Comparison of ENCODE assay signal across 16 cellular contexts in the genomic region with DNA sequence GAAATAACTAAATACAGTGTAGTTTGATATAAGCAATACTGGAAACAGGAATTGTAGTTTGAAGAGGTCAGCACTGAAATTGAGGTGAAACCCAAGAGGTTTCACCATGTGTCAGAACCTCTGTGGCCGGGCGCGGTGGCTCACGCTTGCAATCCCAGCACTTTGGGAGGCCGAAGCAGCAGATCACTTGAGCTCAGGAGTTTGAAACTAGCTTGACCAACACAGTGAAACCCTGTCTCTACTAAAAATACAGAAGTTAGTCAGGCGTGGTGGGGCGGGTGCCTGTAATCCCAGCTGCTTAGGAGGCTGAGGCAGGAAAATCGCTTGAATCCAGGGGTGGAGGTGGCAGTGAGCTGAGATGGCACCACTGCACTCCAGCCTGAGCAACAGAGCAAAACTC.
"Had no signal": no experiment of that assay in that cellular context is flagged by ENCODE, and none has a peak within 500 bp of the region (broad histone marks: within the 10 kb centered on the region; RNA-seq: fewer than 3 reads in every experiment).

No MANE protein-coding gene starts in this region.

- H3K36me3 ChIP-seq: adrenal gland, cardiac muscle cell, gastroesophageal sphincter, left lung, neutrophil had no signal

- H3K4me3 ChIP-seq: adrenal gland, cardiac muscle cell, gastroesophageal sphincter, left lung had no signal

- H3K27ac ChIP-seq: adrenal gland, cardiac muscle cell, gastroesophageal sphincter, left lung, neutrophil had no signal

- DNase-seq: activated B cell treated with CpG ODN at 0.5 μM for 24 hours; activated CD4-positive, alpha-beta T cell treated with anti-CD3 and anti-CD28 coated beads for 48 hours; activated CD8-positive, alpha-beta T cell treated with anti-CD3 and anti-CD28 coated beads for 36 hours; activated effector memory CD4-positive, alpha-beta T cell treated with Interleukin-2 at 50 U/mL for 16 hours; activated naive CD4-positive, alpha-beta T cell treated with anti-CD3 and anti-CD28 coated beads, Interleukin-2, amount 50 U/mL, for 16 hours; activated T-cell treated with anti-CD3 and anti-CD28 coated beads, Interleukin-2, amount 50 U/mL, for 4 hours; adrenal gland; erythroblast; left lung; naive thymus-derived CD4-positive, alpha-beta T cell; small intestine; stimulated activated naive CD8-positive, alpha-beta T cell treated with anti-CD3 and anti-CD28 coated beads, Interleukin-15, Interleukin-2, amounts not matched to agents 100 U/mL and 50 U/mL, for 24 hours; T-helper 17 cell had no signal

- H3K27me3 ChIP-seq: adrenal gland, cardiac muscle cell, gastroesophageal sphincter, left lung, neutrophil had no signal

- H3K4me1 ChIP-seq: adrenal gland, gastroesophageal sphincter, left lung had no signal

- ATAC-seq: activated CD8-positive, alpha-beta T cell treated with anti-CD3 and anti-CD28 coated beads for 36 hours; activated T-cell treated with anti-CD3 and anti-CD28 coated beads, Interleukin-2, amount 50 U/mL, for 4 hours; gastroesophageal sphincter; left lung; naive thymus-derived CD4-positive, alpha-beta T cell; stimulated activated naive CD8-positive, alpha-beta T cell treated with anti-CD3 and anti-CD28 coated beads, Interleukin-15, Interleukin-2, amounts not matched to agents 100 U/mL and 50 U/mL, for 24 hours; T-helper 17 cell had no signal
